24 cellular contexts compared by ENCODE assay signal in genomic region chr11:43626798-43627197, GRCh38.
"Had no signal": no experiment of that assay in that cellular context is flagged by ENCODE, and none has a peak within 500 bp of the region (broad histone marks: within the 10 kb centered on the region; RNA-seq: fewer than 3 reads in every experiment).

No MANE protein-coding gene starts in this region.

- ATAC-seq: foreskin keratinocyte; gastroesophageal sphincter; heart left ventricle; left colon; left lobe of liver; left ventricle myocardium superior; lower lobe of right lung; mucosa of descending colon; naive thymus-derived CD8-positive, alpha-beta T cell had no signal

- H3K4me3 ChIP-seq: coronary artery, dorsolateral prefrontal cortex, esophagus muscularis mucosa, gastroesophageal sphincter, heart left ventricle, hepatocyte, lower lobe of right lung, mucosa of descending colon had no signal

- H3K79me2 ChIP-seq: hepatocyte had no signal

- H3K4me1 ChIP-seq: esophagus muscularis mucosa, foreskin keratinocyte, gastroesophageal sphincter, heart left ventricle, lower lobe of right lung had no signal

- DNase-seq: dermis blood vessel endothelial cell; dorsolateral prefrontal cortex; effector CD4-positive, alpha-beta T cell; effector memory CD4-positive, alpha-beta T cell; foreskin keratinocyte; heart left ventricle; hypothalamus; immature natural killer cell; islet precursor cell; kidney; kidney glomerular epithelial cell; left colon; left ventricle myocardium superior; lower lobe of right lung; mesenchymal stem cell; mucosa of descending colon; naive B cell; naive thymus-derived CD8-positive, alpha-beta T cell had no signal

- H3K4me2 ChIP-seq: hepatocyte had no signal

- H3K27ac ChIP-seq: coronary artery, dorsolateral prefrontal cortex, esophagus muscularis mucosa, foreskin keratinocyte, gastroesophageal sphincter, heart left ventricle, hepatocyte, lower lobe of right lung had no signal

- H3K9me3 ChIP-seq: esophagus muscularis mucosa, gastroesophageal sphincter, heart left ventricle, lower lobe of right lung, mucosa of descending colon had no signal

- H3K36me3 ChIP-seq: esophagus muscularis mucosa, gastroesophageal sphincter, heart left ventricle, lower lobe of right lung had no signal

- H2AFZ ChIP-seq: hepatocyte had no signal

- FAIRE-seq: endothelial cell of umbilical vein had no signal
